12 cellular contexts compared by ENCODE assay signal in the genomic region with DNA sequence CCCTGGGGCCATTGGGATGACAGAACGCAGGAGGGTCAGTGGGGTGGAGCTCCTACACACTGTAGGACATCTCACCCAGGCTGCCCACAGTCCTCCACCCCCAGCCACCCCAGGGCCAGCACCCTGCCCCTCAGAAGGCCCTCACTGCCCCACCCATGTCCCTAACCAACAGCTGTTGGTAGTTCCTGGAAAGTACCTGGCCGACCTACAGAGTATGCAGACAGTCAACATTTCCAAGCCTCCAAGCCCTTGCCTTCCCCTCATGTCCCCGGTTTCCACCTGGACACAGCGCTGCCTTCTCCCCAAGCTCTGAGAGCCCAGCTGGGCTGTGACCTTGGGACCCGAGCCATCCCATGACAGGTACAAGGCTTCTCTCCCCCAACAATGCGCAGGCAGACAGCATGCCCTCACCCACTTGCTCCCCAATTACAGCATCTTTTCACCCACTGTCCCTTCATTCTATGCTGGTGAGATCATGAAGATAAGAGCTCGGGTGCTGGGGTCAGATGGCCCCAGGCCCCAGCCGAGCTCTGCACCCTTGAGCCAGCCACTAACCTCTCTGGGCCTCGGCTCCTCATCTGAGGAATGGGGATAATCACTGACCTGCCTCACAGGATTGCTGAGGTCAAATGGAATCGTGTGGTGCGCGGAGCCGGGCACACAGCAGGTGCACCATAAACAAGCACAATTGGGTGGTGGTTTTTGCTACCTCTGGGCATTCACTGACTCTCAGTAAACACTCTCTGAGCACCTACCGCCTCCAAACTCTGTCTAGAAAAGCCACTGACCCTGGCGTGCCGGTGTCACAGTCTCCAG. TPM values are rescaled to one million over a fixed set of nuclear protein-coding genes. Genes with fewer than 3 reads are reported as not detected.
DNase-seq lines count a peak whose midpoint lies in the region; ATAC-seq lines count a peak whose summit lies in the region.
"Had no signal": no experiment of that assay in that cellular context is flagged by ENCODE, and none has a peak within 500 bp of the region (broad histone marks: within the 10 kb centered on the region; RNA-seq: fewer than 3 reads in every experiment).

No MANE protein-coding gene starts in this region.

- no peak for DNase-seq in activated CD4-positive, alpha-beta T cell treated with anti-CD3 and anti-CD28 coated beads, Interleukin-2, amount 10 ng/mL, durations not matched to agents 7 days and 5 days
- no peak for DNase-seq in activated CD4-positive, alpha-beta T cell treated with anti-CD3 and anti-CD28 coated beads for 48 hours
- DNase-seq in activated CD4-positive, alpha-beta memory T cell treated with anti-CD3 and anti-CD28 coated beads, Interleukin-2, amount 10 ng/mL, durations not matched to agents 7 days and 5 days, result no peak
- DNase-seq in left lobe of liver (ENCODE audit: low spot score) (no peak), NCI-H187 (lab: John Stamatoyannopoulos, UW) (no peak)
- DNase-seq in activated CD4-positive, CD25-positive, alpha-beta regulatory T cell (lab: John Stamatoyannopoulos, UW), result no peak
- DNase-seq: activated effector memory CD4-positive, alpha-beta T cell treated with Interleukin-2 at 50 U/mL for 16 hours; KBM-7; NCI-H526 treated with DMSO at 0.1 percent for 48 hours had no signal

- peaks cover 71% of the 10 kb centered on the region for H3K36me3 Mint-ChIP-seq in activated CD4-positive, alpha-beta T cell treated with anti-CD3 and anti-CD28 coated beads, Interleukin-2, amount 10 ng/mL, durations not matched to agents 7 days and 5 days (ENCODE audit: low read depth)
- H3K36me3 Mint-ChIP-seq in activated CD4-positive, alpha-beta memory T cell treated with anti-CD3 and anti-CD28 coated beads, Interleukin-2, amount 10 ng/mL, durations not matched to agents 7 days and 5 days (ENCODE audit: low read depth), result peaks cover 64% of the 10 kb centered on the region

- H3K27me3 Mint-ChIP-seq in activated CD4-positive, alpha-beta T cell treated with anti-CD3 and anti-CD28 coated beads, Interleukin-2, amount 10 ng/mL, durations not matched to agents 7 days and 5 days, result no peaks in the 10 kb centered on the region
- no peaks in the 10 kb centered on the region for H3K27me3 Mint-ChIP-seq in activated CD4-positive, alpha-beta memory T cell treated with anti-CD3 and anti-CD28 coated beads, Interleukin-2, amount 10 ng/mL, durations not matched to agents 7 days and 5 days

- H3K4me1 Mint-ChIP-seq in activated CD4-positive, alpha-beta T cell treated with anti-CD3 and anti-CD28 coated beads, Interleukin-2, amount 10 ng/mL, durations not matched to agents 7 days and 5 days, result peaks cover 98% of the 10 kb centered on the region
- H3K4me1 Mint-ChIP-seq in activated CD4-positive, alpha-beta memory T cell treated with anti-CD3 and anti-CD28 coated beads, Interleukin-2, amount 10 ng/mL, durations not matched to agents 7 days and 5 days, result peaks cover 99% of the 10 kb centered on the region

- H3K9me3 ChIP-seq in thymus (ENCODE audit: control insufficient read depth), result no peaks in the 10 kb centered on the region
- H3K9me3 ChIP-seq: prostate gland had no signal

- peak overlapping the region; percentile 68 for H3K4me3 Mint-ChIP-seq in activated CD4-positive, alpha-beta T cell treated with anti-CD3 and anti-CD28 coated beads, Interleukin-2, amount 10 ng/mL, durations not matched to agents 7 days and 5 days
- peak overlapping the region; percentile 75 for H3K4me3 Mint-ChIP-seq in activated CD4-positive, alpha-beta memory T cell treated with anti-CD3 and anti-CD28 coated beads, Interleukin-2, amount 10 ng/mL, durations not matched to agents 7 days and 5 days

- peak overlapping the region; percentile 92 for H3K27ac Mint-ChIP-seq in activated CD4-positive, alpha-beta T cell treated with anti-CD3 and anti-CD28 coated beads, Interleukin-2, amount 10 ng/mL, durations not matched to agents 7 days and 5 days
- H3K27ac Mint-ChIP-seq in activated CD4-positive, alpha-beta memory T cell treated with anti-CD3 and anti-CD28 coated beads, Interleukin-2, amount 10 ng/mL, durations not matched to agents 7 days and 5 days, result peak overlapping the region; percentile 91

- H3K27ac ChIP-seq in thymus (ENCODE audit: low read depth), result peak overlapping the region; percentile 88
- H3K27ac ChIP-seq: prostate gland had no signal

- H3K4me3 ChIP-seq in thymus (ENCODE audit: low read length), result no peak overlapping the region
- H3K4me3 ChIP-seq: prostate gland had no signal

- peak; percentile 9 for ATAC-seq in left lobe of liver
- ATAC-seq in HG02759 (IDR thresholded peaks at IDR 0.05; ENCODE audit: unreplicated experiment), result no peak

- peaks cover 74% of the 10 kb centered on the region for H3K4me1 ChIP-seq in thymus (ENCODE audit: control insufficient read depth, insufficient read depth, low read length)
- H3K4me1 ChIP-seq: prostate gland had no signal

- POLR2A ChIA-PET in activated CD4-positive, alpha-beta T cell treated with anti-CD3 and anti-CD28 coated beads, Interleukin-2, amount 10 ng/mL, durations not matched to agents 7 days and 5 days (lab: Charles Lee), result no interaction called here
- POLR2A ChIA-PET in activated CD4-positive, alpha-beta memory T cell treated with anti-CD3 and anti-CD28 coated beads, Interleukin-2, amount 10 ng/mL, durations not matched to agents 7 days and 5 days (lab: Charles Lee), result interaction anchor here (1.0 to 11.3 kb wide), 3 partner anchors 11 to 27 kb away, joined by 3 to 341 read pairs (median 5); a partner anchor contains a TSS

- WGBS in thymus, result 90% methylated on average over 16 of the region's 16 CpGs

- no peaks in the 10 kb centered on the region for H3K9me3 Mint-ChIP-seq in activated CD4-positive, alpha-beta T cell treated with anti-CD3 and anti-CD28 coated beads, Interleukin-2, amount 10 ng/mL, durations not matched to agents 7 days and 5 days
- no peaks in the 10 kb centered on the region for H3K9me3 Mint-ChIP-seq in activated CD4-positive, alpha-beta memory T cell treated with anti-CD3 and anti-CD28 coated beads, Interleukin-2, amount 10 ng/mL, durations not matched to agents 7 days and 5 days

- CTCF ChIA-PET in activated CD4-positive, alpha-beta T cell treated with anti-CD3 and anti-CD28 coated beads, Interleukin-2, amount 10 ng/mL, durations not matched to agents 7 days and 5 days (lab: Charles Lee), result interaction anchor here (0.6 to 8.3 kb wide), 7 partner anchors 11 to 225 kb away, joined by 3 to 63 read pairs (median 8); a partner anchor contains a TSS
- CTCF ChIA-PET in activated CD4-positive, alpha-beta memory T cell treated with anti-CD3 and anti-CD28 coated beads, Interleukin-2, amount 10 ng/mL, durations not matched to agents 7 days and 5 days (lab: Charles Lee), result interaction anchor here (2.3 to 5.9 kb wide), 4 partner anchors 9 to 36 kb away, joined by 12 to 56 read pairs (median 39); no protein-coding TSS in a partner anchor

- no peaks in the 10 kb centered on the region for H3K27me3 ChIP-seq in thymus (ENCODE audit: control insufficient read depth, insufficient read depth)

- H3K36me3 ChIP-seq in thymus (ENCODE audit: control insufficient read depth, insufficient read depth), result peaks cover 13% of the 10 kb centered on the region
- H3K36me3 ChIP-seq: prostate gland had no signal

RNA-seq across cellular contexts. Expression of a gene that starts 11.2 kb away (rescaled TPM):
- total RNA-seq in activated CD4-positive, alpha-beta T cell treated with anti-CD3 and anti-CD28 coated beads, Interleukin-2, amount 10 ng/mL, durations not matched to agents 7 days and 5 days, result 100 to 1,000 TPM; 481 to 584 TPM
- total RNA-seq in activated CD4-positive, alpha-beta memory T cell treated with anti-CD3 and anti-CD28 coated beads, Interleukin-2, amount 10 ng/mL, durations not matched to agents 7 days and 5 days, result 100 to 1,000 TPM; 481 to 482 TPM
- 22.3 TPM for total RNA-seq in left lobe of liver
- 364 TPM for polyA plus RNA-seq in thymus

RNA-seq across cellular contexts. Expression of a gene that starts 23.0 kb away (rescaled TPM):
- total RNA-seq in activated CD4-positive, alpha-beta T cell treated with anti-CD3 and anti-CD28 coated beads, Interleukin-2, amount 10 ng/mL, durations not matched to agents 7 days and 5 days, result not detected
- total RNA-seq in activated CD4-positive, alpha-beta memory T cell treated with anti-CD3 and anti-CD28 coated beads, Interleukin-2, amount 10 ng/mL, durations not matched to agents 7 days and 5 days, result not detected
- not detected for total RNA-seq in left lobe of liver
- 0.27 TPM for polyA plus RNA-seq in thymus

Comparison
In these comparisons a context has a peak if more than half of its experiments do, and no peak if none do; other contexts are left out.
1. RNA of a gene that starts 11.2 kb away (total RNA-seq): 481 to 584 TPM in activated CD4-positive, alpha-beta T cell treated with anti-CD3 and anti-CD28 coated beads, Interleukin-2, amount 10 ng/mL, durations not matched to agents 7 days and 5 days and 481 to 482 TPM in activated CD4-positive, alpha-beta memory T cell treated with anti-CD3 and anti-CD28 coated beads, Interleukin-2, amount 10 ng/mL, durations not matched to agents 7 days and 5 days; 22.3 TPM in left lobe of liver (single experiment); every median in the first group is over 10 times any median in the second.